12 cellular contexts compared by ENCODE assay signal in the genomic region with DNA sequence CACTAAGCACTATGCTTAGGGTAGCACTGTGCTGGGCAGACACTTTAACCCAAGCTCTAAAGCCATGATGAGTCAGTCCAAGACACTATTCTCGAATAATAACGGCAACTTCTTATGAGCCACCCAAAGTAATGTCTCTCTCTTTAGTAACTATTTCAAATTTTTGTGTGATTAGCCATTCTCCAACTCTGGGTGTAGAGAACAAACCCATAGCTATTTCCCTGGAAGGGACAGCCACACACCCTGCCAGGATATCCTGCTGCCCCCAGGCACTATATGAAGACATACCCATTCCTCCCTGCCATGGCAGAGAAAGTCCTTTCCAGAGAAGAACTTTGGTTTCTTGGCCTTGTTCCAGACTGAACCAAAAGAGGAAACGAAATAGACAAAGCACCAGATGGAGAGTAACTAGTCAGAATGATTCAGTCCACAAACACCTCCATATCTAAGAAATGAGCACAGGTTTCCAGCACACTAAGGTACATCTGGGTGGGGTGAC.
DNase-seq lines count a peak whose midpoint lies in the region; ATAC-seq and TF ChIP-seq lines count a peak whose summit lies in the region.
"Had no signal": no experiment of that assay in that cellular context is flagged by ENCODE, and none has a peak within 500 bp of the region (broad histone marks: within the 10 kb centered on the region; RNA-seq: fewer than 3 reads in every experiment).

No MANE protein-coding gene starts in this region.

- DNase-seq in HS-5 (ENCODE audit: low read depth) = peak; percentile 92
- DNase-seq in SW 1271 (lab: John Stamatoyannopoulos, UW) = peak; percentile 24 to 79
- peak; percentile 89 to 92 for DNase-seq in foreskin fibroblast
- DNase-seq in heart left ventricle = no peak
- no peak for DNase-seq in T-helper 2 cell
- no peak for DNase-seq in GM19240 (ENCODE audit: insufficient read length, low spot score)
- no peak for DNase-seq in cerebellar nuclear complex (lab: John Stamatoyannopoulos, UW)
- DNase-seq: activated CD4-positive, CD25-positive, alpha-beta regulatory T cell treated with anti-CD3 and anti-CD28 coated beads, Interleukin-2, amount 50 U/mL, for 72 hours; NCI-H1417; stimulated activated CD4-positive, alpha-beta T cell treated with anti-CD3 and anti-CD28 coated beads, Interleukin-4, amount 100 ng/mL, for 4 hours had no signal

- TF ChIP-seq CTCF in foreskin fibroblast (IDR thresholded peaks at IDR 0.05; ENCODE audit: low read depth, low read length) = no peak
- no peak for TF ChIP-seq CTCF in heart left ventricle (IDR thresholded peaks at IDR 0.05)

- peak overlapping the region; percentile 80 for H3K27ac ChIP-seq in ACC112 (ENCODE audit: low read depth, low read length)
- H3K27ac ChIP-seq in heart left ventricle = no peak overlapping the region
- H3K27ac ChIP-seq: thoracic aorta had no signal

- ATAC-seq in heart left ventricle = no peak

- H3K4me3 ChIP-seq in ACC112 (ENCODE audit: low read depth, low read length) = no peak overlapping the region
- no peak overlapping the region for H3K4me3 ChIP-seq in foreskin fibroblast (ENCODE audit: low read depth in 1 of 2, low read length in 2 of 2)
- H3K4me3 ChIP-seq in heart left ventricle = no peak overlapping the region
- H3K4me3 ChIP-seq: thoracic aorta had no signal

- H3K36me3 ChIP-seq in ACC112 (ENCODE audit: insufficient read depth, low read length) (no peaks in the 10 kb centered on the region), heart left ventricle (no peaks in the 10 kb centered on the region)
- H3K36me3 ChIP-seq: thoracic aorta had no signal

- H3K79me2 ChIP-seq in ACC112 (ENCODE audit: control insufficient read depth, insufficient read depth, low read length, unreplicated experiment) = no peaks in the 10 kb centered on the region

- WGBS in heart left ventricle, 4 donors = 67 to 76% (median 73%) methylated on average over 3 of the region's 3 CpGs

- H3K9me3 ChIP-seq in heart left ventricle = no peaks in the 10 kb centered on the region
- H3K9me3 ChIP-seq: thoracic aorta had no signal

- peaks cover 54% of the 10 kb centered on the region for H3K4me1 ChIP-seq in ACC112 (ENCODE audit: control insufficient read depth, insufficient read depth, low read length, unreplicated experiment)
- H3K4me1 ChIP-seq in heart left ventricle = peaks cover 0 to 18% (median 0%) of the 10 kb centered on the region in 12 donors

- H2AFZ ChIP-seq in ACC112 (ENCODE audit: low read length, unreplicated experiment) = peak overlapping the region; percentile 26

- H3K27me3 ChIP-seq in ACC112 (ENCODE audit: insufficient read depth, low read length) (no peaks in the 10 kb centered on the region), heart left ventricle (no peaks in the 10 kb centered on the region)

- no peak for TF ChIP-seq POLR2A in heart left ventricle (IDR thresholded peaks at IDR 0.05)

- intact Hi-C loops in heart left ventricle (cut with DNase I) = no loop called here

Comparison
In these comparisons a context has a peak if more than half of its experiments do, and no peak if none do; other contexts are left out.
1. DNase-seq: peak in HS-5 (single experiment), SW 1271 (2 of 2) and foreskin fibroblast (2 of 2); none in heart left ventricle (0 of 5), T-helper 2 cell (0 of 5), GM19240 (single experiment) and cerebellar nuclear complex (0 of 2).